Comparison of ENCODE assay signal across 13 cellular contexts in genomic region chr19:47720669-47721068, GRCh38. TPM values are rescaled to one million over a fixed set of nuclear protein-coding genes. Genes with fewer than 3 reads are reported as not detected.
DNase-seq lines count a peak whose midpoint lies in the region; ATAC-seq and TF ChIP-seq lines count a peak whose summit lies in the region.
"Had no signal": no experiment of that assay in that cellular context is flagged by ENCODE, and none has a peak within 500 bp of the region (broad histone marks: within the 10 kb centered on the region; RNA-seq: fewer than 3 reads in every experiment).

No MANE protein-coding gene starts in this region.

- no peaks in the 10 kb centered on the region for H4K20me1 ChIP-seq in fibroblast of lung (ENCODE audit: control insufficient read depth, extremely low read depth, insufficient read depth, low read length)

- H2AFZ ChIP-seq in fibroblast of lung (ENCODE audit: low read length) = no peak overlapping the region

- TF ChIP-seq POLR2A in uterus (IDR thresholded peaks at IDR 0.05) = no peak

- no peak overlapping the region for H3K9ac ChIP-seq in fibroblast of lung (ENCODE audit: insufficient read depth, low read length)

- WGBS in heart right ventricle, 2 donors = 86 to 91% methylated on average over 7 of the region's 7 CpGs
- WGBS in psoas muscle, 3 donors = 72 to 86% (median 73%) methylated on average over 7 of the region's 7 CpGs

- H3K36me3 ChIP-seq in heart right ventricle (peaks cover 0 to 62% (median 14%) of the 10 kb centered on the region in 9 donors), fibroblast of lung (ENCODE audit: control insufficient read depth, insufficient read depth, low read length) (peaks cover 33% of the 10 kb centered on the region), psoas muscle (ENCODE audit: insufficient read depth in 1 of 2, low read depth in 1 of 2) (peaks cover 0 to 11% of the 10 kb centered on the region in 2 donors), uterus (no peaks in the 10 kb centered on the region)

- H3K9me3 ChIP-seq in heart right ventricle (no peaks in the 10 kb centered on the region), fibroblast of lung (ENCODE audit: control insufficient read depth, insufficient read depth, low read depth, low read length) (no peaks in the 10 kb centered on the region), psoas muscle (no peaks in the 10 kb centered on the region), uterus (no peaks in the 10 kb centered on the region)
- H3K9me3 ChIP-seq: left lung, spleen had no signal

- H3K27ac ChIP-seq in heart right ventricle (peak overlapping the region in 9 of 10 donors; percentile 69 to 92 (median 83)), fibroblast of lung (ENCODE audit: insufficient read depth, low read length) (peak overlapping the region; percentile 85), psoas muscle (no peak overlapping the region), uterus (peak overlapping the region; percentile 94 to 96), dorsolateral prefrontal cortex (peak overlapping the region in 6 of 59 donors; percentile 40 to 86 (median 81))

- DNase-seq in heart right ventricle (no peak), left ventricle myocardium superior (no peak), fibroblast of lung (ENCODE audit: low read depth in 2 of 2) (no peak), psoas muscle (no peak), uterus (no peak), AG20443 (ENCODE audit: low spot score) (no peak), dorsolateral prefrontal cortex (no peak)
- DNase-seq: COR-L47, left lung, SHP77, spleen, substantia nigra had no signal

- H3K4me2 ChIP-seq in fibroblast of lung (ENCODE audit: extremely low read depth, insufficient read depth, low read length) = peak overlapping the region; percentile 97

- TF ChIP-seq CTCF in heart right ventricle (IDR thresholded peaks at IDR 0.05) (no peak), fibroblast of lung (conservative IDR thresholded peaks at IDR 0.05 in 1 of 2, IDR thresholded peaks at IDR 0.05 in 1 of 2; ENCODE audit: low read depth in 1 of 2, low read length in 2 of 2) (no peak), psoas muscle (IDR thresholded peaks at IDR 0.05) (no peak), uterus (IDR thresholded peaks at IDR 0.05) (no peak), dorsolateral prefrontal cortex (IDR thresholded peaks at IDR 0.05 in 54 of 56, conservative IDR thresholded peaks at IDR 0.05 in 2 of 56; ENCODE audit: low read depth in 1 of 56, partially characterized antibody in 56 of 56) (no peak)

- intact Hi-C loops in heart right ventricle (cut with DNase I) = no loop called here
- intact Hi-C loops in left ventricle myocardium superior (cut with micrococcal nuclease) = no loop called here
- intact Hi-C loops in psoas muscle (cut with DNase I) = no loop called here
- intact Hi-C loops in uterus (cut with DNase I; ENCODE audit: low total_unique reads) = no loop called here
- intact Hi-C loops in dorsolateral prefrontal cortex (cut with DNase I) = no loop called here

- H3K4me3 ChIP-seq in heart right ventricle (peak overlapping the region in 4 of 10 donors; percentile 7 to 69 (median 44)), fibroblast of lung (replicated peaks in 1 of 4; ENCODE audit: control extremely low read depth in 1 of 4, insufficient read depth in 1 of 4, low read depth in 3 of 4, low read length in 4 of 4) (peak overlapping the region; percentile 21 to 46 (median 42)), psoas muscle (peak overlapping the region; percentile 41), uterus (no peak overlapping the region), dorsolateral prefrontal cortex (peak overlapping the region in 1 of 59 donors; percentile 35)
- H3K4me3 ChIP-seq: left lung had no signal

- H3K27me3 ChIP-seq in heart right ventricle (peaks cover 0 to 8% (median 0%) of the 10 kb centered on the region in 7 donors), fibroblast of lung (ENCODE audit: control insufficient read depth, insufficient read depth, low read length) (no peaks in the 10 kb centered on the region), psoas muscle (ENCODE audit: insufficient read depth in 3 of 3, low read length in 2 of 3) (peaks cover 0 to 25% (median 10%) of the 10 kb centered on the region in 3 donors), uterus (no peaks in the 10 kb centered on the region), dorsolateral prefrontal cortex (no peaks in the 10 kb centered on the region)
- H3K27me3 ChIP-seq: left lung had no signal

- H3K79me2 ChIP-seq in fibroblast of lung (ENCODE audit: control insufficient read depth, insufficient read depth, low read length) = peaks cover 55% of the 10 kb centered on the region

- ATAC-seq in heart right ventricle (no peak), left ventricle myocardium superior (no peak), psoas muscle (no peak), GM18907 (IDR thresholded peaks at IDR 0.05; ENCODE audit: unreplicated experiment) (no peak)

- H3K4me1 ChIP-seq in heart right ventricle = peaks cover 22 to 91% (median 63%) of the 10 kb centered on the region in 9 donors
- H3K4me1 ChIP-seq in fibroblast of lung (ENCODE audit: control insufficient read depth, extremely low read depth, insufficient read depth, low read length) = peaks cover 49% of the 10 kb centered on the region
- peaks cover 5% of the 10 kb centered on the region for H3K4me1 ChIP-seq in psoas muscle
- H3K4me1 ChIP-seq in uterus = peaks cover 0 to 27% of the 10 kb centered on the region in 2 donors

RNA-seq across cellular contexts. Expression of gene EHD2, which starts 7.4 kb away (rescaled TPM):
- total RNA-seq in heart right ventricle (10 to 100 TPM; 27.5 to 78.2 (median 40.5) TPM), left ventricle myocardium superior (51.5 TPM), fibroblast of lung (106 and 192 TPM in 2 replicates), psoas muscle (10 to 100 TPM; 27.8 to 46.3 (median 31.7) TPM), uterus (100 to 1,000 TPM in 1 of 4 donors, 10 to 100 TPM in 3; 72.0 to 198 (median 82.9) TPM), dorsolateral prefrontal cortex (10 to 100 TPM; 12.2 to 45.9 (median 22.6) TPM)
- polyA plus RNA-seq in heart right ventricle (10 to 100 TPM; 51.1 to 61.0 TPM), fibroblast of lung (96.5 and 97.0 TPM in 2 replicates), psoas muscle (10 to 100 TPM; 14.7 to 25.1 (median 19.5) TPM)
- polyA plus RNA-seq in fibroblast of lung (2012) = 422 and 520 TPM in 2 replicates
- polyA minus RNA-seq in fibroblast of lung (ENCODE audit: low replicate concordance) = 423 and 614 TPM in 2 replicates

RNA-seq across cellular contexts. Expression of gene NOP53, which starts 24.7 kb away (rescaled TPM):
- total RNA-seq in heart right ventricle (100 to 1,000 TPM; 131 to 208 (median 177) TPM), left ventricle myocardium superior (169 TPM), fibroblast of lung (59.6 and 110 TPM in 2 replicates), psoas muscle (100 to 1,000 TPM in 3 of 4 donors, 10 to 100 TPM in 1; 96.3 to 166 (median 127) TPM), uterus (100 to 1,000 TPM; 116 to 555 (median 444) TPM), dorsolateral prefrontal cortex (100 to 1,000 TPM in 112 of 120 experiments, 10 to 100 TPM in 8; 84.8 to 189 (median 120) TPM)
- polyA plus RNA-seq in heart right ventricle (100 to 1,000 TPM; 210 to 256 TPM), fibroblast of lung (47.2 and 60.8 TPM in 2 replicates), psoas muscle (100 to 1,000 TPM; 247 to 268 (median 257) TPM)
- 151 and 182 TPM in 2 replicates for polyA plus RNA-seq in fibroblast of lung (2012)
- 18.5 and 20.5 TPM in 2 replicates for polyA minus RNA-seq in fibroblast of lung (ENCODE audit: low replicate concordance)

RNA-seq across cellular contexts. Expression of gene SELENOW, which starts 57.8 kb away (rescaled TPM):
- total RNA-seq in heart right ventricle (1,000 to 10,000 TPM in 5 of 10 donors, 100 to 1,000 TPM in 5; 828 to 1,621 (median 1,009) TPM), left ventricle myocardium superior (1,300 TPM), fibroblast of lung (142 and 155 TPM in 2 replicates), psoas muscle (100 to 1,000 TPM; 677 to 969 (median 733) TPM), uterus (1,000 to 10,000 TPM in 1 of 4 donors, 100 to 1,000 TPM in 3; 173 to 1,323 (median 512) TPM), dorsolateral prefrontal cortex (100 to 1,000 TPM; 527 to 872 (median 653) TPM)
- polyA plus RNA-seq in heart right ventricle (1,000 to 10,000 TPM in 1 of 2 donors, 100 to 1,000 TPM in 1; 711 to 1,774 TPM), fibroblast of lung (187 and 250 TPM in 2 replicates), psoas muscle (1,000 to 10,000 TPM in 2 of 3 donors, 100 to 1,000 TPM in 1; 434 to 1,620 (median 1,372) TPM)
- 220 and 279 TPM in 2 replicates for polyA plus RNA-seq in fibroblast of lung (2012)
- 261 and 313 TPM in 2 replicates for polyA minus RNA-seq in fibroblast of lung (ENCODE audit: low replicate concordance)

Comparison
In these comparisons a context has a peak if more than half of its experiments do, and no peak if none do; other contexts are left out.
1. H3K4me3 ChIP-seq: peak in fibroblast of lung (4 of 4) and psoas muscle (single experiment); none in uterus (0 of 2).